Comparison of ENCODE assay signal across 7 cellular contexts in the genomic region with DNA sequence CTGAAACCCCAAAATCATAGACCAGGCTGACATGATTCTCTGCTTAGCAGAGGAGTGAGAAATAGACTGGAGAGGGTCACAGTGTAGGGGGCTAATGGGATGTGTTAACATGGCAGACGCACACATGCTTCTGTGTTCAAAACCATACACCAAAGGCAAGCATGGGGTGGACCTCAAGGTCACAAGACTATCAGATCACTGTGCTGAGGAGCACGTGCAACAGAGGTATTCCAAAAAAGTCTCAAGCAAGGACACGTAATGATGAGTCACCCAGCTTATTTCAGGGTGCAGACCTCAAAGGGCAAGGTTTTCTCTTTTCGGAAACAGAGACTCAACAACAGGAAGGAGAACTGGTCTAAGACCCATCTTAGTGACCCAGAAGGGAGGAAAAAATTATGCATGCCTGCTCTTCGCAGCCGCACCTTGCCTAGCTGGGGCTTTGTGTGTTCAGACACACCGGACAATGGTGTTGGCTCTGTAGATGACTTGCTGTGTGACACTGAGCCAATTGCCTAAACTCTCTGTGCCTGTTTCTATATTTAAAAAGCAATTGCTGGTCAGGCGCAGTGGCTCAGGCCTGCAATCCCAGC.
DNase-seq lines count a peak whose midpoint lies in the region; ATAC-seq lines count a peak whose summit lies in the region.

No MANE protein-coding gene starts in this region.

- DNase-seq in activated CD4-positive, alpha-beta T cell treated with anti-CD3 and anti-CD28 coated beads for 4 hours: peak; percentile 52 to 53
- DNase-seq in fibroblast of peridontal ligament (ENCODE audit: extremely low read depth) (peak; percentile 65), NCI-H1048 (lab: John Stamatoyannopoulos, UW) (no peak)

- ATAC-seq in GM19324 (IDR thresholded peaks at IDR 0.05; ENCODE audit: low FRiP score, unreplicated experiment) (peak; percentile 57), HG03520 (IDR thresholded peaks at IDR 0.05; ENCODE audit: unreplicated experiment) (peak; percentile 63), GM19467 (IDR thresholded peaks at IDR 0.05; ENCODE audit: unreplicated experiment) (no peak), HG03457 (IDR thresholded peaks at IDR 0.05; ENCODE audit: unreplicated experiment) (no peak)

Comparison
In these comparisons a context has a peak if more than half of its experiments do, and no peak if none do; other contexts are left out.
1. ATAC-seq: peak in GM19324 (single experiment) and HG03520 (single experiment); none in GM19467 (single experiment) and HG03457 (single experiment).